1 cellular context compared by ENCODE assay signal in the genomic region with DNA sequence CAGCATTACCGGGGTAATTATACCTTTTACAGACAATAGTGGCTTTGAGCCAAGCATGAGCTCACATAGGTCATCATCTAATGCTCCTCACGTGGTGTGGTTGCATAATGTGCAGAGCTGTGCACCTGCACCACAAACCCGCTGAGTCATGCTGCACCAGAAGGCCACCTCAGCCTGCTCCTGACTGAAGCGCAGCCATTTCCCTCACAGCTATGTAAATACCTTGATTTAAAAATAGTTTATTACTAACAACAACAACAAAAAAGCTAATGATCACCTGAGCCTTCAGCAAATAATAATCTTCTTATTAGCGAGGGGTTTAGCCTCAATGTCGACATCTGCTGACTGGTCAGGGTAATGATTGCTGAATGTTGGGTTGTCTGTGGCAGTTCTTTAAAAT.
TF ChIP-seq lines count a peak whose summit lies in the region.

No MANE protein-coding gene starts in this region.

TF ChIP-seq in GM23338, 12 proteins besides CTCF, POLR2A, EP300 and RAD21 (continued from another document):
- TF ChIP-seq, protein P1, sequence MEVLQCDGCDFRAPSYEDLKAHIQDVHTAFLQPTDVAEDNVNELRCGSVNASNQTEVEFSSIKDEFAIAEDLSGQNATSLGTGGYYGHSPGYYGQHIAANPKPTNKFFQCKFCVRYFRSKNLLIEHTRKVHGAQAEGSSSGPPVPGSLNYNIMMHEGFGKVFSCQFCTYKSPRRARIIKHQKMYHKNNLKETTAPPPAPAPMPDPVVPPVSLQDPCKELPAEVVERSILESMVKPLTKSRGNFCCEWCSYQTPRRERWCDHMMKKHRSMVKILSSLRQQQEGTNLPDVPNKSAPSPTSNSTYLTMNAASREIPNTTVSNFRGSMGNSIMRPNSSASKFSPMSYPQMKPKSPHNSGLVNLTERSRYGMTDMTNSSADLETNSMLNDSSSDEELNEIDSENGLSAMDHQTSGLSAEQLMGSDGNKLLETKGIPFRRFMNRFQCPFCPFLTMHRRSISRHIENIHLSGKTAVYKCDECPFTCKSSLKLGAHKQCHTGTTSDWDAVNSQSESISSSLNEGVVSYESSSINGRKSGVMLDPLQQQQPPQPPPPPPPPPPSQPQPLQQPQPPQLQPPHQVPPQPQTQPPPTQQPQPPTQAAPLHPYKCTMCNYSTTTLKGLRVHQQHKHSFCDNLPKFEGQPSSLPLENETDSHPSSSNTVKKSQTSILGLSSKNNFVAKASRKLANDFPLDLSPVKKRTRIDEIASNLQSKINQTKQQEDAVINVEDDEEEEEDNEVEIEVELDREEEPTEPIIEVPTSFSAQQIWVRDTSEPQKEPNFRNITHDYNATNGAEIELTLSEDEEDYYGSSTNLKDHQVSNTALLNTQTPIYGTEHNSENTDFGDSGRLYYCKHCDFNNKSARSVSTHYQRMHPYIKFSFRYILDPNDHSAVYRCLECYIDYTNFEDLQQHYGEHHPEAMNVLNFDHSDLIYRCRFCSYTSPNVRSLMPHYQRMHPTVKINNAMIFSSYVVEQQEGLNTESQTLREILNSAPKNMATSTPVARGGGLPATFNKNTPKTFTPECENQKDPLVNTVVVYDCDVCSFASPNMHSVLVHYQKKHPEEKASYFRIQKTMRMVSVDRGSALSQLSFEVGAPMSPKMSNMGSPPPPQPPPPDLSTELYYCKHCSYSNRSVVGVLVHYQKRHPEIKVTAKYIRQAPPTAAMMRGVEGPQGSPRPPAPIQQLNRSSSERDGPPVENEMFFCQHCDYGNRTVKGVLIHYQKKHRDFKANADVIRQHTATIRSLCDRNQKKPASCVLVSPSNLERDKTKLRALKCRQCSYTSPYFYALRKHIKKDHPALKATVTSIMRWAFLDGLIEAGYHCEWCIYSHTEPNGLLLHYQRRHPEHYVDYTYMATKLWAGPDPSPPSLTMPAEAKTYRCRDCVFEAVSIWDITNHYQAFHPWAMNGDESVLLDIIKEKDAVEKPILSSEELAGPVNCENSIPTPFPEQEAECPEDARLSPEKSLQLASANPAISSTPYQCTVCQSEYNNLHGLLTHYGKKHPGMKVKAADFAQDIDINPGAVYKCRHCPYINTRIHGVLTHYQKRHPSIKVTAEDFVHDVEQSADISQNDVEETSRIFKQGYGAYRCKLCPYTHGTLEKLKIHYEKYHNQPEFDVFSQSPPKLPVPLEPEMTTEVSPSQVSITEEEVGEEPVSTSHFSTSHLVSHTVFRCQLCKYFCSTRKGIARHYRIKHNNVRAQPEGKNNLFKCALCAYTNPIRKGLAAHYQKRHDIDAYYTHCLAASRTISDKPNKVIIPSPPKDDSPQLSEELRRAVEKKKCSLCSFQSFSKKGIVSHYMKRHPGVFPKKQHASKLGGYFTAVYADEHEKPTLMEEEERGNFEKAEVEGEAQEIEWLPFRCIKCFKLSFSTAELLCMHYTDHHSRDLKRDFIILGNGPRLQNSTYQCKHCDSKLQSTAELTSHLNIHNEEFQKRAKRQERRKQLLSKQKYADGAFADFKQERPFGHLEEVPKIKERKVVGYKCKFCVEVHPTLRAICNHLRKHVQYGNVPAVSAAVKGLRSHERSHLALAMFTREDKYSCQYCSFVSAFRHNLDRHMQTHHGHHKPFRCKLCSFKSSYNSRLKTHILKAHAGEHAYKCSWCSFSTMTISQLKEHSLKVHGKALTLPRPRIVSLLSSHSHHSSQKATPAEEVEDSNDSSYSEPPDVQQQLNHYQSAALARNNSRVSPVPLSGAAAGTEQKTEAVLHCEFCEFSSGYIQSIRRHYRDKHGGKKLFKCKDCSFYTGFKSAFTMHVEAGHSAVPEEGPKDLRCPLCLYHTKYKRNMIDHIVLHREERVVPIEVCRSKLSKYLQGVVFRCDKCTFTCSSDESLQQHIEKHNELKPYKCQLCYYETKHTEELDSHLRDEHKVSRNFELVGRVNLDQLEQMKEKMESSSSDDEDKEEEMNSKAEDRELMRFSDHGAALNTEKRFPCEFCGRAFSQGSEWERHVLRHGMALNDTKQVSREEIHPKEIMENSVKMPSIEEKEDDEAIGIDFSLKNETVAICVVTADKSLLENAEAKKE (CRISPR knock-in tag; IDR thresholded peaks at IDR 0.05), result no peak
- TF ChIP-seq POLR2AphosphoS5 (IDR thresholded peaks at IDR 0.05; ENCODE audit: low read depth) (no peak), ZNF331 (CRISPR knock-in tag; IDR thresholded peaks at IDR 0.05; ENCODE audit: low read depth) (no peak), STAT1 (IDR thresholded peaks at IDR 0.05; ENCODE audit: unreplicated experiment) (no peak)
TF ChIP-seq in GM23338: peak in this region for 0.
